In genomic region chr17:43576563-43577229, GRCh38 we compare ENCODE assay signal across 8 cellular contexts. TPM values are rescaled to one million over a fixed set of nuclear protein-coding genes. Genes with fewer than 3 reads are reported as not detected.
DNase-seq lines count a peak whose midpoint lies in the region; ATAC-seq and TF ChIP-seq lines count a peak whose summit lies in the region.

No MANE protein-coding gene starts in this region.

- no peaks in the 10 kb centered on the region for H3K79me2 ChIP-seq in PC-3 (ENCODE audit: low read length)
- no peaks in the 10 kb centered on the region for H3K79me2 ChIP-seq in fibroblast of lung (ENCODE audit: control insufficient read depth, insufficient read depth, low read length)

- intact Hi-C loops in PC-3 (cut with micrococcal nuclease): loop anchor here (1.0 to 5.0 kb wide), 3 partner anchors 56 to 186 kb away; no protein-coding TSS in a partner anchor

- no peaks in the 10 kb centered on the region for H3K36me3 ChIP-seq in HUES6 (ENCODE audit: control insufficient read depth, insufficient read depth, low read length)
- H3K36me3 ChIP-seq in PC-3 (ENCODE audit: low read depth, low read length): no peaks in the 10 kb centered on the region
- no peaks in the 10 kb centered on the region for H3K36me3 ChIP-seq in fibroblast of lung (ENCODE audit: control insufficient read depth, insufficient read depth, low read length)

- no peak overlapping the region for H3K9ac ChIP-seq in HUES6 (ENCODE audit: low read length)
- no peak overlapping the region for H3K9ac ChIP-seq in PC-3 (ENCODE audit: low read length)
- H3K9ac ChIP-seq in fibroblast of lung (ENCODE audit: insufficient read depth, low read length): no peak overlapping the region

- H3K27ac ChIP-seq in HUES6 (ENCODE audit: low read depth, low read length): no peak overlapping the region
- no peak overlapping the region for H3K27ac ChIP-seq in PC-3 (ENCODE audit: low read length)
- H3K27ac ChIP-seq in fibroblast of lung (ENCODE audit: insufficient read depth, low read length): no peak overlapping the region

- no peaks in the 10 kb centered on the region for H3K9me2 ChIP-seq in PC-3 (replicated peaks; ENCODE audit: low read length)

- H3K4me3 Mint-ChIP-seq in nephron: no peak overlapping the region

- H3K27me3 Mint-ChIP-seq in nephron (ENCODE audit: low read depth): peaks cover 49% of the 10 kb centered on the region

- H3K9me3 Mint-ChIP-seq in nephron: no peaks in the 10 kb centered on the region

- no peaks in the 10 kb centered on the region for H3K27me3 ChIP-seq in HUES6 (ENCODE audit: control insufficient read depth, insufficient read depth, low read length)
- H3K27me3 ChIP-seq in PC-3 (ENCODE audit: low read length): no peaks in the 10 kb centered on the region
- H3K27me3 ChIP-seq in fibroblast of lung (ENCODE audit: control insufficient read depth, insufficient read depth, low read length): no peaks in the 10 kb centered on the region

- H3K36me3 Mint-ChIP-seq in nephron (ENCODE audit: low read depth): no peaks in the 10 kb centered on the region

- H3K4me3 ChIP-seq in HUES6 (ENCODE audit: low read depth, low read length) (peak overlapping the region; percentile 43), PC-3 (ENCODE audit: low read length) (no peak overlapping the region), fibroblast of lung (replicated peaks in 1 of 4; ENCODE audit: control extremely low read depth in 1 of 4, insufficient read depth in 1 of 4, low read depth in 3 of 4, low read length in 4 of 4) (no peak overlapping the region)

- CTCF ChIA-PET in PC-3 (lab: Charles Lee): interaction anchor here (0.7 to 3.0 kb wide), 3 partner anchors 94 to 106 kb away, joined by 3 to 41 read pairs (median 11); no protein-coding TSS in a partner anchor

- H4K20me1 ChIP-seq in PC-3 (ENCODE audit: low read length) (no peaks in the 10 kb centered on the region), fibroblast of lung (ENCODE audit: control insufficient read depth, extremely low read depth, insufficient read depth, low read length) (no peaks in the 10 kb centered on the region)

- H3K4me1 Mint-ChIP-seq in nephron: peaks cover 47% of the 10 kb centered on the region

- BruUV-seq in PC-3 (replicated peaks; lab: Mats Ljungman, UMichigan): no TSS peak

- H3K9me3 ChIP-seq in HUES6 (ENCODE audit: control insufficient read depth, insufficient read depth, low read depth, low read length): no peaks in the 10 kb centered on the region
- H3K9me3 ChIP-seq in PC-3 (ENCODE audit: low read length): no peaks in the 10 kb centered on the region
- H3K9me3 ChIP-seq in fibroblast of lung (ENCODE audit: control insufficient read depth, insufficient read depth, low read depth, low read length): no peaks in the 10 kb centered on the region

- POLR2A ChIA-PET in PC-3 (lab: Charles Lee; ENCODE audit: unreplicated experiment): interaction anchor here (0.7 kb wide), 1 partner anchor 97 kb away, joined by 3 read pairs; no protein-coding TSS in a partner anchor

- H2AFZ ChIP-seq in PC-3 (ENCODE audit: low read length) (no peak overlapping the region), fibroblast of lung (ENCODE audit: low read length) (no peak overlapping the region)

- H3K4me1 ChIP-seq in HUES6 (ENCODE audit: control insufficient read depth, insufficient read depth, low read length) (peaks cover 34% of the 10 kb centered on the region), PC-3 (ENCODE audit: insufficient read depth, low read length) (peaks cover 33% of the 10 kb centered on the region), fibroblast of lung (ENCODE audit: control insufficient read depth, extremely low read depth, insufficient read depth, low read length) (peaks cover 4% of the 10 kb centered on the region)

- ATAC-seq in PC-3 (peak; percentile 72), GM19328 (IDR thresholded peaks at IDR 0.05; ENCODE audit: unreplicated experiment) (no peak)

- no peaks in the 10 kb centered on the region for H3F3A ChIP-seq in PC-3 (ENCODE audit: low read length, unreplicated experiment)

- H3K27ac Mint-ChIP-seq in nephron: no peak overlapping the region

- TF ChIP-seq CTCF in PC-3 (conservative IDR thresholded peaks at IDR 0.05; ENCODE audit: low read depth, low read length): peak; percentile 95
- peak; percentile 79 to 86 for TF ChIP-seq CTCF in fibroblast of lung (conservative IDR thresholded peaks at IDR 0.05 in 1 of 2, IDR thresholded peaks at IDR 0.05 in 1 of 2; ENCODE audit: low read depth in 1 of 2, low read length in 2 of 2)
- TF ChIP-seq CTCF in nephron (IDR thresholded peaks at IDR 0.05; ENCODE audit: unreplicated experiment in 3 of 3): peak; percentile 94 to 96 (median 95)

- DNase-seq in COLO829 (ENCODE audit: low spot score) (peak; percentile 58), PC-3 (peak; percentile 93), activated T-cell treated with anti-CD3 and anti-CD28 coated beads for 4 hours (peak; percentile 51), fibroblast of lung (ENCODE audit: low read depth in 2 of 2) (peak; percentile 52 to 78), stromal cell of bone marrow (ENCODE audit: low read depth) (peak; percentile 40)

- no peak overlapping the region for H3K4me2 ChIP-seq in PC-3 (ENCODE audit: low read length)
- no peak overlapping the region for H3K4me2 ChIP-seq in fibroblast of lung (ENCODE audit: extremely low read depth, insufficient read depth, low read length)

RNA-seq across cellular contexts. Expression of gene ETV4, which starts 30.6 kb away (rescaled TPM):
- total RNA-seq in PC-3 (2014; rRNA removed) (143 and 147 TPM in 2 replicates), fibroblast of lung (0.33 and 0.51 TPM in 2 replicates)
- 1.8 and 4.1 TPM in 2 replicates for polyA plus RNA-seq in fibroblast of lung
- polyA plus RNA-seq in fibroblast of lung (2012): 2.4 and 7.6 TPM in 2 replicates
- polyA minus RNA-seq in fibroblast of lung (ENCODE audit: low replicate concordance): 6.4 and 8.2 TPM in 2 replicates

Comparison
In these comparisons a context has a peak if more than half of its experiments do, and no peak if none do; other contexts are left out.
1. DNase-seq: peak in every context shown above with its lines; median percentile 93 in PC-3; 65 in fibroblast of lung; 58 in COLO829; 51 in activated T-cell treated with anti-CD3 and anti-CD28 coated beads for 4 hours; 40 in stromal cell of bone marrow.
2. RNA of gene ETV4, which starts 30.6 kb away (total RNA-seq): 143 to 147 TPM in PC-3; 0.33 to 0.51 TPM in fibroblast of lung; every median in the first group is over 10 times any median in the second.
3. Peak in every context shown above with its lines, with median percentiles within 50 percentile points of each other: CTCF ChIP-seq.